Comparison of ENCODE assay signal across 7 cellular contexts in the genomic region with DNA sequence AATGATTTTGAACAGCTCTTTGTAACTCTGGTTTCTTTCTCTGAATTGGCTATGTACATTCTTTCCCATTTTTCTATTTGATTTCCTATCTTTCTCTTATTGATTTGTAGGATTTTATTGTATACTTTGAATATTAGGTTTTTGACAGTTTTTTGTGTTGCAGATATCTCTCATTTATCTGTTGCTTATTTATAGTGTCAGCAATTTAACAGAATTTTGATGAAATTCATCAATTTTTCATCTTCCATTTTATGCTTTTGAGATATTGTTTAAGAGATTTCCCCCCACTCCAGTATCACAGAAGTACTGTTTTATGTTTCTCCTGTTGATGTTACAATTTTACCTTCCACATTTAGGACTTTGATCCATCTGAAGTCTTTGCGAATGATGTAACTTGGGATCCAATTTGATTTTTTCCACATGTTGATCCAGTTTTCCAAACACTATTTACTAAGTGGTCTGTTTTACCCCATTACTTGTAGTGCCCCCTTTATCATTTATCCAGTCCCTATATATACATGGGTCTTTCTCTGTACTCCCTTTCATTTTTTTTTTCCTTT.
"Had no signal": no experiment of that assay in that cellular context is flagged by ENCODE, and none has a peak within 500 bp of the region (broad histone marks: within the 10 kb centered on the region; RNA-seq: fewer than 3 reads in every experiment).

No MANE protein-coding gene starts in this region.

- H3K4me2 ChIP-seq: GM23338 had no signal

- H3K27ac Mint-ChIP-seq: GM23338, H9 had no signal

- FAIRE-seq: H1, H54, HTR-8/SVneo had no signal

- H2AFZ ChIP-seq: GM23338 had no signal

- ATAC-seq: GM23338 had no signal

- H3K4me3 Mint-ChIP-seq: GM23338, H9 had no signal

- H3K9me3 Mint-ChIP-seq: GM23338 had no signal

- DNase-seq: H9, HCEC 1CT, KBM-7 had no signal

- H3K4me1 Mint-ChIP-seq: GM23338, H9 had no signal

- H3K4me3 ChIP-seq: GM23338 had no signal
